ENCODE assay signal across 8 cellular contexts in genomic region chr1:113905435-113905861, GRCh38. TPM values are rescaled to one million over a fixed set of nuclear protein-coding genes. Genes with fewer than 3 reads are reported as not detected.
DNase-seq lines count a peak whose midpoint lies in the region; ATAC-seq, FAIRE-seq and TF ChIP-seq lines count a peak whose summit lies in the region.

No MANE protein-coding gene starts in this region.

- TF ChIP-seq EP300 in A549 (IDR thresholded peaks at IDR 0.05) = no peak

- intact Hi-C loops in prostate gland (cut with DNase I) = loop anchor here (1.0 to 10.0 kb wide), 2 partner anchors 24 to 761 kb away; partner anchors contain the start of gene HIPK1

- POLR2A ChIA-PET in A549 (lab: Yijun Ruan, JAX) = interaction anchor here (3.5 kb wide), 1 partner anchor 25 kb away, joined by 32 read pairs; the partner anchor contains the start of gene HIPK1

- peak overlapping the region; percentile 84 for H3K4me2 ChIP-seq in A549

- no peaks in the 10 kb centered on the region for H3K27me3 ChIP-seq in WERI-Rb-1 (ENCODE audit: insufficient read depth, low read depth, severe bottlenecking)
- no peaks in the 10 kb centered on the region for H3K27me3 ChIP-seq in prostate gland (replicated peaks; ENCODE audit: insufficient read depth)

- no peak for FAIRE-seq in A549 (lab: Jason Lieb, UNC)
- FAIRE-seq in GM12892 (lab: Jason Lieb, UNC) = no peak

- no peak for DNase-seq in A549 (ENCODE audit: low read depth in 1 of 2, low spot score in 1 of 2)
- peak; percentile 30 for DNase-seq in GM12892 (ENCODE audit: insufficient read length)
- peak; percentile 33 for DNase-seq in WERI-Rb-1
- no peak for DNase-seq in foreskin fibroblast
- DNase-seq in prostate gland (ENCODE audit: low spot score) = peak; percentile 20
- DNase-seq in NCI-H510A treated with DMSO at 0.1 percent for 48 hours (lab: John Stamatoyannopoulos, UW) = no peak

- H3K9me3 ChIP-seq in A549 = no peaks in the 10 kb centered on the region
- H3K9me3 ChIP-seq in WERI-Rb-1 (ENCODE audit: severe bottlenecking) = no peaks in the 10 kb centered on the region
- H3K9me3 ChIP-seq in prostate gland = no peaks in the 10 kb centered on the region

- CTCF ChIA-PET in A549 (lab: Yijun Ruan, JAX) = interaction anchor here (0.7 to 3.0 kb wide), 5 partner anchors 12 to 146 kb away, joined by 3 to 9 read pairs (median 5); partner anchors contain the start of genes HIPK1 and PHTF1

- TF ChIP-seq POLR2A in A549 (IDR thresholded peaks at IDR 0.05; ENCODE audit: low read length) (no peak), GM12892 (IDR thresholded peaks at IDR 0.05; ENCODE audit: low read depth, low read length) (no peak), prostate gland (IDR thresholded peaks at IDR 0.05) (no peak)

- peak overlapping the region; percentile 77 for H3K4me3 ChIP-seq in A549
- H3K4me3 ChIP-seq in WERI-Rb-1 (ENCODE audit: low read depth, low read length) = peak overlapping the region; percentile 97
- peak overlapping the region; percentile 93 to 96 for H3K4me3 ChIP-seq in foreskin fibroblast (ENCODE audit: low read depth in 1 of 2, low read length in 2 of 2)
- peak overlapping the region; percentile 48 to 55 for H3K4me3 ChIP-seq in prostate gland

- no peak for TF ChIP-seq CTCF in A549 (IDR thresholded peaks at IDR 0.05)
- no peak for TF ChIP-seq CTCF in WERI-Rb-1 (IDR thresholded peaks at IDR 0.05; ENCODE audit: low read depth, low read length)
- no peak for TF ChIP-seq CTCF in foreskin fibroblast (IDR thresholded peaks at IDR 0.05; ENCODE audit: low read depth, low read length)
- no peak for TF ChIP-seq CTCF in prostate gland (IDR thresholded peaks at IDR 0.05)

- no peak for TF ChIP-seq RAD21 in A549 (conservative IDR thresholded peaks at IDR 0.05 in 1 of 2, IDR thresholded peaks at IDR 0.05 in 1 of 2)

- ATAC-seq in A549 (peak; percentile 35 to 36), HG03520 (IDR thresholded peaks at IDR 0.05; ENCODE audit: unreplicated experiment) (peak; percentile 2), HG02884 (IDR thresholded peaks at IDR 0.05; ENCODE audit: unreplicated experiment) (no peak)

- 0% methylated on average over 7 of the region's 17 CpGs for WGBS in A549 (ENCODE audit: missing lambda C conversion rate)
- 0% methylated on average over 17 of the region's 17 CpGs for WGBS in prostate gland

- H3K36me3 ChIP-seq in WERI-Rb-1 (peaks cover 34% of the 10 kb centered on the region), prostate gland (no peaks in the 10 kb centered on the region)

- H3K4me1 ChIP-seq in A549 (peaks cover 9% of the 10 kb centered on the region; the same call in 1 of the 3 replicates), prostate gland (replicated peaks) (no peaks in the 10 kb centered on the region)

- H3K27ac ChIP-seq in A549 (peak overlapping the region; percentile 77 to 92), WERI-Rb-1 (peak overlapping the region; percentile 86), prostate gland (peak overlapping the region; percentile 86)

TF ChIP-seq in A549, 52 proteins besides CTCF, POLR2A, EP300 and RAD21:
- 0 out of 2 replicates have a peak, but pooled peaks have one; percentile 36 for TF ChIP-seq KDM5A (IDR thresholded peaks at IDR 0.05)
- no peak for TF ChIP-seq ZSCAN20 (CRISPR knock-in tag; IDR thresholded peaks at IDR 0.05)
TF ChIP-seq in A549: peak in this region for 1.

RNA-seq across cellular contexts. Expression of gene DCLRE1B, which starts 0.3 kb away (rescaled TPM):
- polyA plus RNA-seq in A549 (2011; rRNA removed) (4.8 and 6.3 TPM in 2 replicates), A549 (2017; fragmentation: RNase III; extraction: RNeasy Plus Mini Kit Qiagen cat#74134 plus additional on column Dnase treatment) (5.5 to 6.4 TPM (median 5.7 TPM) in 3 replicates)
- 3.8 and 5.1 TPM in 2 replicates for polyA plus RNA-seq in A549 (2012; cell fraction: cytosol; rRNA removed)
- 2.6 TPM in 2 replicates for polyA plus RNA-seq in A549 (2012; cell fraction: nucleus; rRNA removed)
- polyA minus RNA-seq in A549 (2011; rRNA and poly(A)+ RNA removed) = 5.5 and 6.7 TPM in 2 replicates
- 7.2 TPM for polyA plus RNA-seq in GM12892 (2012; ENCODE audit: missing spikeins)
- total RNA-seq in prostate gland = 10 to 100 TPM in 1 of 2 donors, 1 to 10 TPM in 1; 4.2 to 10.1 TPM

RNA-seq across cellular contexts. Expression of gene AP4B1, which starts 0.8 kb away (rescaled TPM):
- 11.9 and 12.0 TPM in 2 replicates for polyA plus RNA-seq in A549 (2011; rRNA removed)
- 5.3 and 5.6 TPM in 2 replicates for polyA plus RNA-seq in A549 (2012; cell fraction: cytosol; rRNA removed)
- polyA plus RNA-seq in A549 (2012; cell fraction: nucleus; rRNA removed) = 8.3 and 12.4 TPM in 2 replicates
- 9.2 to 9.4 TPM (median 9.2 TPM) in 3 replicates for polyA plus RNA-seq in A549 (2017; fragmentation: RNase III; extraction: RNeasy Plus Mini Kit Qiagen cat#74134 plus additional on column Dnase treatment)
- 13.3 and 13.9 TPM in 2 replicates for polyA minus RNA-seq in A549 (2011; rRNA and poly(A)+ RNA removed)
- polyA plus RNA-seq in GM12892 (2012; ENCODE audit: missing spikeins) = 23.8 TPM
- total RNA-seq in prostate gland = 10 to 100 TPM in 1 of 2 donors, 1 to 10 TPM in 1; 5.0 to 14.8 TPM

RNA-seq across cellular contexts. Expression of gene BCL2L15, which starts 18.1 kb away (rescaled TPM):
- polyA plus RNA-seq in A549 (2011; rRNA removed) = 2.3 and 3.1 TPM in 2 replicates
- polyA plus RNA-seq in A549 (2012; cell fraction: cytosol; rRNA removed) = 0.15 and 1.5 TPM in 2 replicates
- 0.23 and 9.0 TPM in 2 replicates for polyA plus RNA-seq in A549 (2012; cell fraction: nucleus; rRNA removed)
- polyA plus RNA-seq in A549 (2017; fragmentation: RNase III; extraction: RNeasy Plus Mini Kit Qiagen cat#74134 plus additional on column Dnase treatment) = 0.79 to 2.1 TPM (median 0.87 TPM) in 3 replicates
- 1.0 and 2.4 TPM in 2 replicates for polyA minus RNA-seq in A549 (2011; rRNA and poly(A)+ RNA removed)
- polyA plus RNA-seq in GM12892 (2012; ENCODE audit: missing spikeins) = 0.19 TPM
- 10 to 100 TPM in 1 of 2 donors, under 1 TPM in 1; 0.46 to 92.5 TPM for total RNA-seq in prostate gland

RNA-seq across cellular contexts. Expression of gene HIPK1, which starts 23.7 kb away (rescaled TPM):
- polyA plus RNA-seq in A549 (2011; rRNA removed) = 27.4 and 35.9 TPM in 2 replicates
- 9.2 and 13.5 TPM in 2 replicates for polyA plus RNA-seq in A549 (2012; cell fraction: cytosol; rRNA removed)
- polyA plus RNA-seq in A549 (2012; cell fraction: nucleus; rRNA removed) = 13.4 and 14.3 TPM in 2 replicates
- polyA plus RNA-seq in A549 (2017; fragmentation: RNase III; extraction: RNeasy Plus Mini Kit Qiagen cat#74134 plus additional on column Dnase treatment) = 11.1 to 11.5 TPM (median 11.3 TPM) in 3 replicates
- 86.3 and 103 TPM in 2 replicates for polyA minus RNA-seq in A549 (2011; rRNA and poly(A)+ RNA removed)
- 10.5 TPM for polyA plus RNA-seq in GM12892 (2012; ENCODE audit: missing spikeins)
- total RNA-seq in prostate gland = 10 to 100 TPM; 43.5 to 76.3 TPM

RNA-seq across cellular contexts. Expression of gene PTPN22, which starts 33.9 kb away (rescaled TPM):
- not detected in 2 replicates for polyA plus RNA-seq in A549 (2011; rRNA removed)
- not detected in 2 replicates for polyA plus RNA-seq in A549 (2012; cell fraction: cytosol; rRNA removed)
- not detected in 2 replicates for polyA plus RNA-seq in A549 (2012; cell fraction: nucleus; rRNA removed)
- not detected in 3 replicates for polyA plus RNA-seq in A549 (2017; fragmentation: RNase III; extraction: RNeasy Plus Mini Kit Qiagen cat#74134 plus additional on column Dnase treatment)
- not detected in 2 replicates for polyA minus RNA-seq in A549 (2011; rRNA and poly(A)+ RNA removed)
- polyA plus RNA-seq in GM12892 (2012; ENCODE audit: missing spikeins) = 20.0 TPM
- 1 to 10 TPM in 1 of 2 donors, under 1 TPM in 1; 0.55 to 1.1 TPM for total RNA-seq in prostate gland

Comparison
In these comparisons a context has a peak if more than half of its experiments do, and no peak if none do; other contexts are left out.
1. DNase-seq: peak in GM12892 (single experiment), WERI-Rb-1 (single experiment) and prostate gland (single experiment); none in A549 (0 of 2), foreskin fibroblast (0 of 2) and NCI-H510A treated with DMSO at 0.1 percent for 48 hours (single experiment).
2. Peak in every context shown above with its lines, with median percentiles within 50 percentile points of each other: H3K27ac ChIP-seq and H3K4me3 ChIP-seq.